Comparison of ENCODE assay signal across 16 cellular contexts in the genomic region with DNA sequence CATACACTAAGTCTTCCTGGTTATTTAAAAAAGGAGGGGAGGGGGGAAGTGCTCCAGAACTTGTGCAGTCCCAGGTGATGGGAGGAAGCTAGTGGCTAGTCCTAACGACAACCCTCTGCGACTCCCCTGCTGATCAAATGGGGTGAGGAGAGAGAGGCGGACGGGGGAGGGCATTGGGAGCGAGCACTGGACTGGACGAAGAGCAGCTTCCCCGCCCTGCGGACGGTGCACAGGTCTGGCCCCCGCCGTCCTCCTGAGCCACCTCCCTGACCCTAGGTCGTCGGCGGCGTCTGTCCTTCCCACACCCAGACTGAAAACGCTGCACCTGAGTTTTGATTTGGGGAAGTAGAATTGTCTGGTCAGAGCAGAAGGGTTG. TPM values are rescaled to one million over a fixed set of nuclear protein-coding genes. Genes with fewer than 3 reads are reported as not detected.
DNase-seq lines count a peak whose midpoint lies in the region; ATAC-seq, FAIRE-seq and TF ChIP-seq lines count a peak whose summit lies in the region.
"Had no signal": no experiment of that assay in that cellular context is flagged by ENCODE, and none has a peak within 500 bp of the region (broad histone marks: within the 10 kb centered on the region; RNA-seq: fewer than 3 reads in every experiment).

No MANE protein-coding gene starts in this region.

- no peaks in the 10 kb centered on the region for H3K9me3 ChIP-seq in lower lobe of right lung
- H3K9me3 ChIP-seq: A549, MG63 had no signal

- intact Hi-C loops in lower lobe of right lung (cut with DNase I) = no loop called here

- DNase-seq in T-helper 1 cell (no peak), GM20000 (ENCODE audit: low spot score) (peak; percentile 45), coronary artery (ENCODE audit: low spot score) (no peak), DMS153 treated with DMSO at 0.1 percent for 48 hours (lab: John Stamatoyannopoulos, UW; ENCODE audit: unreplicated experiment) (no peak), GM19239 (ENCODE audit: insufficient read length, low spot score) (no peak), lower lobe of right lung (no peak)
- DNase-seq in naive thymus-derived CD8-positive, alpha-beta T cell = peak in 1 of 10 donors; percentile 12
- DNase-seq: dermis blood vessel endothelial cell, MG63, NCI-H2171, SIG-M5, small intestine had no signal

- peaks cover 41% of the 10 kb centered on the region for H3K4me1 ChIP-seq in lower lobe of right lung
- H3K4me1 ChIP-seq: A549 had no signal

- FAIRE-seq in GM19239 (lab: Jason Lieb, UNC) = no peak
- FAIRE-seq: A549, small intestine had no signal

- TF ChIP-seq CTCF in GM20000 (IDR thresholded peaks at IDR 0.05; ENCODE audit: extremely low read depth, missing control alignments) (no peak), coronary artery (IDR thresholded peaks at IDR 0.05) (no peak), lower lobe of right lung (IDR thresholded peaks at IDR 0.05) (no peak)

- peak overlapping the region; percentile 52 for H3K27ac Mint-ChIP-seq in T-helper 1 cell treated with Interleukin-12 subunit alpha and Interleukin-12 subunit beta and Interleukin-4 antibody, amounts not matched to agents 30 μg/mL and 1 μg/mL, for 36 hours
- H3K27ac Mint-ChIP-seq in naive thymus-derived CD8-positive, alpha-beta T cell = peak overlapping the region in 1 of 10 donors; percentile 44

- H3K36me3 Mint-ChIP-seq in T-helper 1 cell treated with Interleukin-12 subunit alpha and Interleukin-12 subunit beta and Interleukin-4 antibody, amounts not matched to agents 30 μg/mL and 1 μg/mL, for 36 hours (ENCODE audit: low read depth) = peaks cover 11% of the 10 kb centered on the region
- H3K36me3 Mint-ChIP-seq in naive thymus-derived CD8-positive, alpha-beta T cell = peaks cover 0 to 6% (median 0%) of the 10 kb centered on the region in 3 donors

- no peak overlapping the region for H3K27ac ChIP-seq in coronary artery
- H3K27ac ChIP-seq in lower lobe of right lung = no peak overlapping the region
- H3K27ac ChIP-seq: A549 had no signal

- peak overlapping the region; percentile 59 for H3K4me3 ChIP-seq in coronary artery
- H3K4me3 ChIP-seq in lower lobe of right lung = no peak overlapping the region
- H3K4me3 ChIP-seq: A549, MG63 had no signal

- peaks cover 4% of the 10 kb centered on the region for H3K9me3 Mint-ChIP-seq in T-helper 1 cell treated with Interleukin-12 subunit alpha and Interleukin-12 subunit beta and Interleukin-4 antibody, amounts not matched to agents 30 μg/mL and 1 μg/mL, for 36 hours
- peaks cover 0 to 8% (median 0%) of the 10 kb centered on the region in 9 donors for H3K9me3 Mint-ChIP-seq in naive thymus-derived CD8-positive, alpha-beta T cell

- H3K27me3 Mint-ChIP-seq in T-helper 1 cell treated with Interleukin-12 subunit alpha and Interleukin-12 subunit beta and Interleukin-4 antibody, amounts not matched to agents 30 μg/mL and 1 μg/mL, for 36 hours (ENCODE audit: low read depth) = peaks cover 89% of the 10 kb centered on the region
- peaks cover 48 to 83% (median 77%) of the 10 kb centered on the region in 5 donors for H3K27me3 Mint-ChIP-seq in naive thymus-derived CD8-positive, alpha-beta T cell

- peak overlapping the region; percentile 21 for H3K4me3 Mint-ChIP-seq in T-helper 1 cell treated with Interleukin-12 subunit alpha and Interleukin-12 subunit beta and Interleukin-4 antibody, amounts not matched to agents 30 μg/mL and 1 μg/mL, for 36 hours
- peak overlapping the region; percentile 3 to 70 (median 58) for H3K4me3 Mint-ChIP-seq in naive thymus-derived CD8-positive, alpha-beta T cell

- peaks cover 32% of the 10 kb centered on the region for H3K4me1 Mint-ChIP-seq in T-helper 1 cell treated with Interleukin-12 subunit alpha and Interleukin-12 subunit beta and Interleukin-4 antibody, amounts not matched to agents 30 μg/mL and 1 μg/mL, for 36 hours (ENCODE audit: low read depth)
- H3K4me1 Mint-ChIP-seq in naive thymus-derived CD8-positive, alpha-beta T cell = peaks cover 17 to 57% (median 51%) of the 10 kb centered on the region in 4 donors

- ATAC-seq in naive thymus-derived CD8-positive, alpha-beta T cell = no peak
- no peak for ATAC-seq in lower lobe of right lung

- POLR2A ChIA-PET in naive thymus-derived CD8-positive, alpha-beta T cell (lab: Charles Lee) = interaction anchor here (0.9 kb wide), 1 partner anchor 8 kb away, joined by 3 read pairs; no protein-coding TSS in a partner anchor

- H3K27me3 ChIP-seq in lower lobe of right lung (ENCODE audit: low read depth) = peaks cover 99% of the 10 kb centered on the region

- H3K36me3 ChIP-seq in lower lobe of right lung = no peaks in the 10 kb centered on the region
- H3K36me3 ChIP-seq: MG63 had no signal

RNA-seq across cellular contexts. Expression of a gene that starts 2.2 kb away (rescaled TPM):
- total RNA-seq in naive thymus-derived CD8-positive, alpha-beta T cell = not detected
- polyA plus RNA-seq in naive thymus-derived CD8-positive, alpha-beta T cell = not detected
- not detected for total RNA-seq in lower lobe of right lung
- total RNA-seq: dermis blood vessel endothelial cell, mesenteric fat pad, osteocyte had no signal
- polyA plus RNA-seq: A549, small intestine had no signal
